Comparison of ENCODE assay signal across 17 cellular contexts in the genomic region with DNA sequence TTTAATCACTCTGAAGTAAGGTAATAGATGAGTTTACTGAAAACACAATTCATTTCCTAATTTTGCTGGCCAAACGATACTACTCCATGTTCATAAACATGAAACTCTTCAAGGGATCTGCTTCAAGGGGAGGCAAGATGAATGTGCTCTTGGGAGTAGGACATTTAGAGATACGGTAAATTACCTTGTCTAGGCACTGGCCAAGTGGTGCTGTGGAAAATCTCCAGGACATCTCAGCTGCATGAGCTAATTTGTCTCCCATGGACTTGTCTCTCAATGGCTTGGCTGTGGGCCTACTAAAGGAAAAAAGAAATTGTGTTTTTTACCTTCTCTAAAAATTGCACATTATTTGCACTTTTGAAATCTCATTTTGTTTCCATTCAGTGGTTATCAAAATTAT.
"Had no signal": no experiment of that assay in that cellular context is flagged by ENCODE, and none has a peak within 500 bp of the region (broad histone marks: within the 10 kb centered on the region; RNA-seq: fewer than 3 reads in every experiment).

No MANE protein-coding gene starts in this region.

- DNase-seq: colonic mucosa; dorsolateral prefrontal cortex; effector CD8-positive, alpha-beta T cell; hypothalamus; kidney glomerular epithelial cell; lower lobe of right lung; naive B cell; nephron progenitor cell; posterior cingulate gyrus; right cardiac atrium; stimulated activated CD4-positive, alpha-beta T cell treated with anti-CD3 and anti-CD28 coated beads, Interleukin-2, amount 100 ng/mL, for 48 hours; stimulated activated naive CD4-positive, alpha-beta T cell treated with Interleukin-2 at 50 U/mL for 16 hours; thyroid gland had no signal

- FAIRE-seq: frontal cortex had no signal

- ATAC-seq: lower lobe of right lung, right cardiac atrium had no signal

- H3K9me3 ChIP-seq: colonic mucosa, heart left ventricle, lower lobe of right lung, thyroid gland, vagina had no signal

- H3K4me1 ChIP-seq: colonic mucosa, lower lobe of right lung, thyroid gland had no signal

- H3K4me3 ChIP-seq: colonic mucosa, dorsolateral prefrontal cortex, heart left ventricle, lower lobe of right lung, smooth muscle cell, thyroid gland, vagina had no signal

- H3K36me3 ChIP-seq: colonic mucosa, heart left ventricle, lower lobe of right lung, thyroid gland, vagina had no signal

- H3K27ac ChIP-seq: colonic mucosa, dorsolateral prefrontal cortex, heart left ventricle, lower lobe of right lung, thyroid gland, vagina had no signal

- H3K27me3 ChIP-seq: colonic mucosa, dorsolateral prefrontal cortex, heart left ventricle, thyroid gland, vagina had no signal
